In the genomic region with DNA sequence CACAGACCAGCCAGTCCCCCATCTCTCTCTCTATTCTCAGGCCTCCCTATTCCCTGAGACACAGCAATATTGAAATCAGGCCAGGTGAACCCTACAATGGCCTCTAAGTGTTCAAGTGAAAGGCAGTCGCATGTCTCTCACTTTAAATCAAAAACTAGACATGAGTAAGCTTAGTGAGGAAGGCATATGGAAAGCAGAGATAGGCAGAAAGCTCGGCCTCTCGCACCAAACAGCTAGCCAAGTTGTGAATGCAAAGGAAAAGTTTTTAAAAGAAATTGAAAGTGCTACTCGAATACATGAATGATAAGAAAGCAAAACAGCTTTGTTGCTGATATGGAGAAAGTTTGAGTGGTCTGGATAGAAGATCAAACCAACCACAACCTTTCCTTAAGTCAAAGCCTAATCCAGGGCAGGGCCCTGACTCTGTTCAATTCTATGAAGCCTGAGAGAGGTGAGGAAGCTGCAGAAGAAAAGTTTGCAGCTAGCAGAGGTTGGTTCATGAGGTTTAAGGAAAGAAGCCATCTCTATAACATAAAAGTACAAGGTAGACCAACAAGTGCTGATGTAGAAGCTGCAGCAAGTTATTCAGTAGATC, we compare ENCODE assay signal across 1 cellular context.
A peak's percentile ranks its signal among the peaks of the same experiment; 100 is the strongest.
TF ChIP-seq lines count a peak whose summit lies in the region.

No MANE protein-coding gene starts in this region.

TF ChIP-seq in HEK293, 187 proteins besides CTCF, POLR2A, EP300 and RAD21:
- TF ChIP-seq PRDM1 (tag by site-specific recombination; IDR thresholded peaks at IDR 0.05) (peak; percentile 51; the same call in 1 of the 2 replicates), ZNF521 (tag by site-specific recombination; IDR thresholded peaks at IDR 0.05) (no peak)
TF ChIP-seq in HEK293: peak in this region for 1.
